Comparison of ENCODE assay signal across 8 cellular contexts in genomic region chr12:51531982-51532497, GRCh38. TPM values are rescaled to one million over a fixed set of nuclear protein-coding genes. Genes with fewer than 3 reads are reported as not detected.
DNase-seq lines count a peak whose midpoint lies in the region; ATAC-seq and TF ChIP-seq lines count a peak whose summit lies in the region.

No MANE protein-coding gene starts in this region.

- TF ChIP-seq CTCF in chondrocyte (IDR thresholded peaks at IDR 0.05), result peak; percentile 90

- ATAC-seq in HG03159 (IDR thresholded peaks at IDR 0.05; ENCODE audit: unreplicated experiment) (peak; percentile 79), left lobe of liver (peak; percentile 98)

- no peaks in the 10 kb centered on the region for H3K36me3 Mint-ChIP-seq in chondrocyte (ENCODE audit: low read depth)

- H3K27me3 Mint-ChIP-seq in chondrocyte (ENCODE audit: low read depth), result peaks cover 1% of the 10 kb centered on the region

- no peak overlapping the region for H3K4me3 Mint-ChIP-seq in chondrocyte (ENCODE audit: unreplicated experiment)

- peak; percentile 57 for DNase-seq in GM04504 (ENCODE audit: low read depth)
- DNase-seq in NCI-H460 (ENCODE audit: extremely low read depth, low read depth), result peak; percentile 76
- DNase-seq in activated CD4-positive, alpha-beta T cell treated with anti-CD3 and anti-CD28 coated beads for 24 hours (ENCODE audit: low read depth in 2 of 2), result peak; percentile 61 to 68
- DNase-seq in chondrocyte (ENCODE audit: low spot score), result no peak
- peak; percentile 67 for DNase-seq in left lobe of liver (ENCODE audit: low spot score)
- peak; percentile 65 to 71 for DNase-seq in stimulated activated CD4-positive, alpha-beta T cell treated with anti-CD3 and anti-CD28 coated beads, Interleukin-4, amount 100 ng/mL, for 4 hours
- DNase-seq in GOT3 (lab: John Stamatoyannopoulos, UW), result no peak

- no peaks in the 10 kb centered on the region for H3K9me3 Mint-ChIP-seq in chondrocyte (ENCODE audit: low read depth)

- H3K4me1 Mint-ChIP-seq in chondrocyte (ENCODE audit: low read depth), result peaks cover 8% of the 10 kb centered on the region

- H3K27ac Mint-ChIP-seq in chondrocyte (ENCODE audit: unreplicated experiment), result no peak overlapping the region

RNA-seq across cellular contexts. Expression of gene SCN8A, which starts 59.0 kb away (rescaled TPM):
- 0.02 and 0.06 TPM in 2 replicates for total RNA-seq in NCI-H460 (2014; rRNA removed; shearing (Covaris generic))
- polyA plus RNA-seq in NCI-H460 (2014; cell fraction: nucleus; rRNA removed), result 0.05 TPM in 1 of 2 replicates, not detected in the other
- total RNA-seq in chondrocyte (3.8 to 4.4 TPM (median 4.1 TPM) in 3 replicates), left lobe of liver (5.3 TPM)

Comparison
In these comparisons a context has a peak if more than half of its experiments do, and no peak if none do; other contexts are left out.
1. DNase-seq: peak in GM04504 (single experiment), NCI-H460 (single experiment), activated CD4-positive, alpha-beta T cell treated with anti-CD3 and anti-CD28 coated beads for 24 hours (2 of 2), left lobe of liver (single experiment) and stimulated activated CD4-positive, alpha-beta T cell treated with anti-CD3 and anti-CD28 coated beads, Interleukin-4, amount 100 ng/mL, for 4 hours (2 of 2); none in chondrocyte (single experiment) and GOT3 (single experiment).